ENCODE assay signal across 8 cellular contexts in the genomic region with DNA sequence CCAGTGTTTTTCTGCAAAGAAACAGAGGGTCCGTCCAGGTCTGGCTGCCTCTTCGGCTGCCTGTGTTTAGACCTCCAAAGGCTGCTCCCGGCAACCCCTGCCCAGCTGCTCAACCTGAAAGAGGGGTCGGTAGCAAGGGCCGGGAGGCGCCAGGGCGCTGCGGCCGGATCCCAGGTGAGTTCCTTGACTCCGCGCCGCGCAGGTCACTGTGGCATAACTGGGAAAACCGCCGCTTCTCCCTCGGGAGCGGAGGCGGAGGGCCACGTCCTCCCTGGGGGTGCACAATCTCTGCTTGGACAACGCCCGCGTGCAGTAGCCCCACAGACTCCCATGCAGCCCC. TPM values are rescaled to one million over a fixed set of nuclear protein-coding genes. Genes with fewer than 3 reads are reported as not detected.
DNase-seq lines count a peak whose midpoint lies in the region; ATAC-seq and TF ChIP-seq lines count a peak whose summit lies in the region.

No MANE protein-coding gene starts in this region.

- no peak overlapping the region for H3K27ac ChIP-seq in colonic mucosa

- peaks cover 2 to 20% (median 10%) of the 10 kb centered on the region in 4 donors for H3K4me1 Mint-ChIP-seq in naive thymus-derived CD8-positive, alpha-beta T cell

- no peak overlapping the region for H3K27ac Mint-ChIP-seq in naive thymus-derived CD8-positive, alpha-beta T cell

- DNase-seq in AG04449 (ENCODE audit: low read depth, low spot score), result no peak
- DNase-seq in HK-2 (ENCODE audit: unreplicated experiment), result peak; percentile 22
- no peak for DNase-seq in colonic mucosa
- DNase-seq in naive thymus-derived CD8-positive, alpha-beta T cell, result peak in 1 of 10 donors; percentile 48
- no peak for DNase-seq in NOMO-1 treated with DMSO at 0.1 percent for 48 hours (lab: John Stamatoyannopoulos, UW; ENCODE audit: unreplicated experiment)

- peak overlapping the region in 1 of 2 donors; percentile 66 for H3K9ac ChIP-seq in colonic mucosa (ENCODE audit: low read depth in 2 of 2, low read length in 2 of 2)

- TF ChIP-seq CTCF in AG04449 (IDR thresholded peaks at IDR 0.05; ENCODE audit: insufficient read depth, low read length, missing control alignments) (no peak), colonic mucosa (IDR thresholded peaks at IDR 0.05) (no peak)

- no peak for ATAC-seq in naive thymus-derived CD8-positive, alpha-beta T cell
- ATAC-seq in HG02642 (IDR thresholded peaks at IDR 0.05; ENCODE audit: poor library complexity, unreplicated experiment), result no peak
- ATAC-seq in HG02763 (IDR thresholded peaks at IDR 0.05; ENCODE audit: unreplicated experiment), result no peak
- ATAC-seq in HG03095 (IDR thresholded peaks at IDR 0.05; ENCODE audit: unreplicated experiment), result no peak

- CTCF ChIA-PET in AG04449 (lab: Yijun Ruan, JAX), result no interaction called here

- POLR2A ChIA-PET in AG04449 (lab: Yijun Ruan, JAX), result no interaction called here
- POLR2A ChIA-PET in naive thymus-derived CD8-positive, alpha-beta T cell (lab: Charles Lee), result interaction anchor here (0.8 to 2.8 kb wide), 3 partner anchors 50 to 79 kb away, joined by 3 to 8 read pairs (median 5); a partner anchor contains a TSS

- intact Hi-C loops in colonic mucosa (cut with DNase I), result no loop called here

- no peaks in the 10 kb centered on the region for H3K36me3 Mint-ChIP-seq in naive thymus-derived CD8-positive, alpha-beta T cell

- H3K27me3 Mint-ChIP-seq in naive thymus-derived CD8-positive, alpha-beta T cell, result peaks cover 7 to 28% (median 20%) of the 10 kb centered on the region in 5 donors

- H3K9me3 Mint-ChIP-seq in naive thymus-derived CD8-positive, alpha-beta T cell, result no peaks in the 10 kb centered on the region

- peak overlapping the region; percentile 61 to 84 (median 75) for H3K4me3 Mint-ChIP-seq in naive thymus-derived CD8-positive, alpha-beta T cell

- peaks cover 6% of the 10 kb centered on the region for H3K4me1 ChIP-seq in colonic mucosa

- peaks cover 41% of the 10 kb centered on the region for H3K27me3 ChIP-seq in colonic mucosa

- H3K36me3 ChIP-seq in colonic mucosa, result no peaks in the 10 kb centered on the region

- no peaks in the 10 kb centered on the region for H3K9me3 ChIP-seq in colonic mucosa

- H3K4me3 ChIP-seq in AG04449 (ENCODE audit: low read depth, low read length) (peak overlapping the region; percentile 66), colonic mucosa (peak overlapping the region; percentile 45)

RNA-seq across cellular contexts. Expression of a gene that starts 1.0 kb away (rescaled TPM):
- 1 to 10 TPM in 1 of 2 donors, under 1 TPM in 1; 0.52 to 1.2 TPM for total RNA-seq in colonic mucosa
- 1 to 10 TPM in 1 of 2 experiments, under 1 TPM in 1; 0.42 to 1.3 TPM for total RNA-seq in naive thymus-derived CD8-positive, alpha-beta T cell
- not detected for polyA plus RNA-seq in naive thymus-derived CD8-positive, alpha-beta T cell
